1 cellular context compared by ENCODE assay signal in the genomic region with DNA sequence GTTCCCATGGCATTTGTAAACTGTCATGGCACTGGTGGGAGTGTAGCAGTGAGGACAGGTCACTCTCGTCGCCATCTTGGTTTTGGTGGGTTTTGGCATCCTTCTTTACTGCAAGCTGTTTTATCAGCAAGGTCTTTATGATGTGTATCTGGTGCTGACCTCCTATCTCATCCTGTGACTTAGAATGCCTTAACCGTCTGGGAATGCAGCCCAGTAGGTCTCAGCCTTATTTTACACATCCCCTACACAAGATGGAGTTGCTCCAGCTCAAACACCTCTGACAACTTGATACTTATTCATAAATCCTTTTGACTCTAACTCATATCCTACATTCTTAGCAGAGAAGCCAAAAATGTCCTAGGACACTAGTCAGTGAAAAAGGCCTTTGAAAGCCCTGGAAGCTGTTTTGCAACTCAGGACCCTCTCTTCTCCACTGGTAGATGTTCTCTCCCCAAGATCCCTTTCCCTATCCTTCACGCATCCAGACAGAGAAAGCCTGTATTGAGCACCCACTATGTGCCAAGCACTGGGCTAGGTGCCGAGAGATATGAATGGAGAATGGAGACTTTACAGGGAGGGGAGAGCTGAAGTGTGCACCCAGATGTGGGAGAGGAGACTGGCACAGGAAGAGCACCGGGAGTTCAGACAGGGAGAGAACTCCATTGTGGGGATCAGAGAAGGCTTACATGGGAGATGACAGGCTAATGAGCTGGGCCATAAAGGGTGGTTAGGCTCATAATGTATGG.
TF ChIP-seq lines count a peak whose summit lies in the region.

No MANE protein-coding gene starts in this region.

TF ChIP-seq in K562, 482 proteins besides CTCF, POLR2A, EP300 and RAD21 (continued from another document):
- TF ChIP-seq, protein P1, sequence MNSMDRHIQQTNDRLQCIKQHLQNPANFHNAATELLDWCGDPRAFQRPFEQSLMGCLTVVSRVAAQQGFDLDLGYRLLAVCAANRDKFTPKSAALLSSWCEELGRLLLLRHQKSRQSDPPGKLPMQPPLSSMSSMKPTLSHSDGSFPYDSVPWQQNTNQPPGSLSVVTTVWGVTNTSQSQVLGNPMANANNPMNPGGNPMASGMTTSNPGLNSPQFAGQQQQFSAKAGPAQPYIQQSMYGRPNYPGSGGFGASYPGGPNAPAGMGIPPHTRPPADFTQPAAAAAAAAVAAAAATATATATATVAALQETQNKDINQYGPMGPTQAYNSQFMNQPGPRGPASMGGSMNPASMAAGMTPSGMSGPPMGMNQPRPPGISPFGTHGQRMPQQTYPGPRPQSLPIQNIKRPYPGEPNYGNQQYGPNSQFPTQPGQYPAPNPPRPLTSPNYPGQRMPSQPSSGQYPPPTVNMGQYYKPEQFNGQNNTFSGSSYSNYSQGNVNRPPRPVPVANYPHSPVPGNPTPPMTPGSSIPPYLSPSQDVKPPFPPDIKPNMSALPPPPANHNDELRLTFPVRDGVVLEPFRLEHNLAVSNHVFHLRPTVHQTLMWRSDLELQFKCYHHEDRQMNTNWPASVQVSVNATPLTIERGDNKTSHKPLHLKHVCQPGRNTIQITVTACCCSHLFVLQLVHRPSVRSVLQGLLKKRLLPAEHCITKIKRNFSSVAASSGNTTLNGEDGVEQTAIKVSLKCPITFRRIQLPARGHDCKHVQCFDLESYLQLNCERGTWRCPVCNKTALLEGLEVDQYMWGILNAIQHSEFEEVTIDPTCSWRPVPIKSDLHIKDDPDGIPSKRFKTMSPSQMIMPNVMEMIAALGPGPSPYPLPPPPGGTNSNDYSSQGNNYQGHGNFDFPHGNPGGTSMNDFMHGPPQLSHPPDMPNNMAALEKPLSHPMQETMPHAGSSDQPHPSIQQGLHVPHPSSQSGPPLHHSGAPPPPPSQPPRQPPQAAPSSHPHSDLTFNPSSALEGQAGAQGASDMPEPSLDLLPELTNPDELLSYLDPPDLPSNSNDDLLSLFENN (IDR thresholded peaks at IDR 0.05; ENCODE audit: low read depth in 2 of 2, low read length in 2 of 2): no peak
